23 cellular contexts compared by ENCODE assay signal in the genomic region with DNA sequence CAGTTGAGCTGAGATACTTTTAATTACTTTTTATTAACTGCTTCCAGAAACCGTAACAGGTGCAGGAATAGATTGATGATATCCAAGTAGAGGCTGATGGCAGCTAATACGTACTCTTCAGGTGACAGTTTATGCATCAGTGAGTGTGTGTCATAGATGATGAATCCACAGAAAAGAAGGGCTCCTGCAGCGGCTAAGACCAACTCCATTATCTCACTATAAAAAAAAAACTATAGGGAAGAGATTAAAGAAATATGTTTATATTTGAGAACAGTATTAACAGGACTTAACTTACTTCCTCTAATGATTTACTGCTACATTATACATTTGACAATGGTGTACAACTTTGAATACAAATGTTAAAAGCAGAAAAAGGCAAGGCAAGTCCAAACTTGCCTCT.
"Had no signal": no experiment of that assay in that cellular context is flagged by ENCODE, and none has a peak within 500 bp of the region (broad histone marks: within the 10 kb centered on the region; RNA-seq: fewer than 3 reads in every experiment).

No MANE protein-coding gene starts in this region.

- DNase-seq: activated CD4-positive, alpha-beta memory T cell treated with anti-CD3 and anti-CD28 coated beads for 36 hours; activated CD4-positive, alpha-beta T cell treated with anti-CD3 and anti-CD28 coated beads for 48 hours; activated CD8-positive, alpha-beta memory T cell treated with anti-CD3 and anti-CD28 coated beads, Interleukin-2, amount 50 U/mL, for 48 hours; activated gamma-delta T cell; activated naive CD8-positive, alpha-beta T cell treated with anti-CD3 and anti-CD28 coated beads, Interleukin-2, amount 50 U/mL, for 24 hours; activated T-cell treated with anti-CD3 and anti-CD28 coated beads, Interleukin-2, amount 50 U/mL, for 24 hours; amygdala; gastrocnemius medialis; glutamatergic neuron; islet precursor cell; left cardiac atrium; posterior cingulate gyrus; right cardiac atrium; stimulated activated CD4-positive, alpha-beta T cell treated with anti-CD3 and anti-CD28 coated beads, Interleukin-15, amount 100 ng/mL, for 24 hours; stimulated activated CD4-positive, alpha-beta T cell treated with anti-CD3 and anti-CD28 coated beads, Interleukin-2, amount 100 ng/mL, for 24 hours; stimulated activated naive B cell treated with anti-CD40 and anti-IgM and Interleukin-4, amounts not matched to agents 10 μg/mL and 1 μg/mL and 100 μg/mL, for 72 hours; transverse colon had no signal

- ATAC-seq: activated naive CD8-positive, alpha-beta T cell treated with anti-CD3 and anti-CD28 coated beads, Interleukin-2, amount 50 U/mL, for 24 hours; gastrocnemius medialis; left cardiac atrium; left ventricle myocardium superior; right cardiac atrium; stimulated activated naive B cell treated with anti-CD40 and anti-IgM and Interleukin-4, amounts not matched to agents 10 μg/mL and 1 μg/mL and 100 μg/mL, for 72 hours had no signal

- H3K27ac Mint-ChIP-seq: activated CD4-positive, alpha-beta memory T cell treated with anti-CD3 and anti-CD28 coated beads for 36 hours; activated naive CD4-positive, alpha-beta T cell treated with anti-CD3 and anti-CD28 coated beads, Interleukin-2, amount 50 U/mL, for 24 hours; activated naive CD8-positive, alpha-beta T cell treated with anti-CD3 and anti-CD28 coated beads, Interleukin-2, amount 50 U/mL, for 24 hours; activated T-cell treated with anti-CD3 and anti-CD28 coated beads, Interleukin-2, amount 50 U/mL, for 24 hours; dendritic cell treated with granulocyte-macrophage colony-stimulating factor and Interleukin-4, amounts not matched to agents 40 ng/mL and 50 ng/mL, for 4 days; nephron; stimulated activated naive B cell treated with anti-CD40 and anti-IgM and Interleukin-4, amounts not matched to agents 10 μg/mL and 1 μg/mL and 100 μg/mL, for 72 hours had no signal

- H3K27me3 Mint-ChIP-seq: activated CD4-positive, alpha-beta memory T cell treated with anti-CD3 and anti-CD28 coated beads for 36 hours; activated naive CD4-positive, alpha-beta T cell treated with anti-CD3 and anti-CD28 coated beads, Interleukin-2, amount 50 U/mL, for 24 hours; activated naive CD8-positive, alpha-beta T cell treated with anti-CD3 and anti-CD28 coated beads, Interleukin-2, amount 50 U/mL, for 24 hours; activated T-cell treated with anti-CD3 and anti-CD28 coated beads, Interleukin-2, amount 50 U/mL, for 24 hours; central memory CD8-positive, alpha-beta T cell; dendritic cell treated with granulocyte-macrophage colony-stimulating factor and Interleukin-4, amounts not matched to agents 40 ng/mL and 50 ng/mL, for 4 days; stimulated activated naive B cell treated with anti-CD40 and anti-IgM and Interleukin-4, amounts not matched to agents 10 μg/mL and 1 μg/mL and 100 μg/mL, for 72 hours had no signal

- H3K4me3 Mint-ChIP-seq: activated CD4-positive, alpha-beta memory T cell treated with anti-CD3 and anti-CD28 coated beads for 36 hours; activated naive CD4-positive, alpha-beta T cell treated with anti-CD3 and anti-CD28 coated beads, Interleukin-2, amount 50 U/mL, for 24 hours; activated naive CD8-positive, alpha-beta T cell treated with anti-CD3 and anti-CD28 coated beads, Interleukin-2, amount 50 U/mL, for 24 hours; activated T-cell treated with anti-CD3 and anti-CD28 coated beads, Interleukin-2, amount 50 U/mL, for 24 hours; central memory CD8-positive, alpha-beta T cell; dendritic cell treated with granulocyte-macrophage colony-stimulating factor and Interleukin-4, amounts not matched to agents 40 ng/mL and 50 ng/mL, for 4 days; nephron; stimulated activated naive B cell treated with anti-CD40 and anti-IgM and Interleukin-4, amounts not matched to agents 10 μg/mL and 1 μg/mL and 100 μg/mL, for 72 hours had no signal

- H3K4me1 Mint-ChIP-seq: activated naive CD8-positive, alpha-beta T cell treated with anti-CD3 and anti-CD28 coated beads, Interleukin-2, amount 50 U/mL, for 24 hours; nephron had no signal

- H3K4me3 ChIP-seq: breast epithelium, gastrocnemius medialis, transverse colon had no signal

- H3K27me3 ChIP-seq: breast epithelium, gastrocnemius medialis, transverse colon had no signal
